In genomic region chr5:122776143-122776542, GRCh38 we compare ENCODE assay signal across 8 cellular contexts. TPM values are rescaled to one million over a fixed set of nuclear protein-coding genes. Genes with fewer than 3 reads are reported as not detected.
DNase-seq lines count a peak whose midpoint lies in the region; ATAC-seq, FAIRE-seq and TF ChIP-seq lines count a peak whose summit lies in the region.

No MANE protein-coding gene starts in this region.

- peaks cover 6% of the 10 kb centered on the region for H3K36me3 Mint-ChIP-seq in T-helper 2 cell treated with Interferon-gamma antibody and Interleukin-4, amounts not matched to agents 5 μg/mL and 100 μg/mL, for 36 hours (ENCODE audit: low read depth)
- peaks cover 7% of the 10 kb centered on the region for H3K36me3 Mint-ChIP-seq in activated CD8-positive, alpha-beta T cell treated with anti-CD3 and anti-CD28 coated beads, Interleukin-2, amount 10 ng/mL, durations not matched to agents 7 days and 5 days (ENCODE audit: low read depth)

- peak overlapping the region; percentile 83 for H3K27ac ChIP-seq in keratinocyte (ENCODE audit: control insufficient read depth, insufficient read depth, low read length)
- no peak overlapping the region for H3K27ac ChIP-seq in stomach smooth muscle (ENCODE audit: low read length)

- CTCF ChIA-PET in activated CD8-positive, alpha-beta T cell treated with anti-CD3 and anti-CD28 coated beads, Interleukin-2, amount 10 ng/mL, durations not matched to agents 7 days and 5 days (lab: Charles Lee), result interaction anchor here (0.8 to 1.3 kb wide), 3 partner anchors 11 to 648 kb away, joined by 3 to 4 read pairs (median 4); partner anchors contain the start of gene CEP120

- no peak for DNase-seq in T-helper 2 cell treated with Interferon-gamma antibody and Interleukin-4, amounts not matched to agents 5 μg/mL and 100 μg/mL, for 36 hours (ENCODE audit: low spot score)
- DNase-seq in T-helper 2 cell, result no peak
- no peak for DNase-seq in activated CD8-positive, alpha-beta T cell treated with anti-CD3 and anti-CD28 coated beads, Interleukin-2, amount 10 ng/mL, durations not matched to agents 7 days and 5 days
- no peak for DNase-seq in keratinocyte (ENCODE audit: low read depth, low spot score)
- DNase-seq in occipital lobe (lab: John Stamatoyannopoulos, UW), result no peak
- no peak for DNase-seq in activated naive CD4-positive, alpha-beta T cell treated with anti-CD3 and anti-CD28 coated beads, Interleukin-2, amount 50 U/mL, for 16 hours

- H3K36me3 ChIP-seq in keratinocyte (ENCODE audit: control insufficient read depth in 2 of 2, extremely low read depth in 1 of 2, insufficient read depth in 2 of 2, low read length in 2 of 2), result no peaks in the 10 kb centered on the region
- no peaks in the 10 kb centered on the region for H3K36me3 ChIP-seq in stomach smooth muscle (ENCODE audit: control insufficient read depth in 2 of 2, insufficient read depth in 2 of 2, low read length in 2 of 2)

- ATAC-seq in activated CD8-positive, alpha-beta T cell treated with anti-CD3 and anti-CD28 coated beads, Interleukin-2, amount 10 ng/mL, durations not matched to agents 7 days and 5 days, result no peak
- ATAC-seq in HG03159 (IDR thresholded peaks at IDR 0.05; ENCODE audit: unreplicated experiment), result no peak

- TF ChIP-seq CTCF in keratinocyte (optimal IDR thresholded peaks at IDR 0.05 in 1 of 3, IDR thresholded peaks at IDR 0.05 in 1 of 3, conservative IDR thresholded peaks at IDR 0.05 in 1 of 3; ENCODE audit: extremely low read depth in 1 of 3, insufficient read depth in 2 of 3, low read length in 3 of 3), result no peak

- no peak for FAIRE-seq in keratinocyte (lab: Jason Lieb, UNC)

- no peaks in the 10 kb centered on the region for H3K9me3 Mint-ChIP-seq in T-helper 2 cell treated with Interferon-gamma antibody and Interleukin-4, amounts not matched to agents 5 μg/mL and 100 μg/mL, for 36 hours
- H3K9me3 Mint-ChIP-seq in activated CD8-positive, alpha-beta T cell treated with anti-CD3 and anti-CD28 coated beads, Interleukin-2, amount 10 ng/mL, durations not matched to agents 7 days and 5 days (ENCODE audit: insufficient read depth), result no peaks in the 10 kb centered on the region

- H2AFZ ChIP-seq in keratinocyte (ENCODE audit: control insufficient read depth, low read length), result peak overlapping the region; percentile 99

- H3K27me3 ChIP-seq in keratinocyte (ENCODE audit: control insufficient read depth, extremely low read depth, insufficient read depth, low read length) (no peaks in the 10 kb centered on the region), stomach smooth muscle (ENCODE audit: control insufficient read depth in 1 of 2, insufficient read depth in 2 of 2, low read length in 2 of 2) (no peaks in the 10 kb centered on the region)

- dilution Hi-C loops in keratinocyte (cut with MboI; ENCODE audit: extremely low pct_ligation_motif_present, low sequenced_read_pairs), result no loop called here

- H3K4me3 Mint-ChIP-seq in T-helper 2 cell treated with Interferon-gamma antibody and Interleukin-4, amounts not matched to agents 5 μg/mL and 100 μg/mL, for 36 hours, result peak overlapping the region; percentile 95
- H3K4me3 Mint-ChIP-seq in activated CD8-positive, alpha-beta T cell treated with anti-CD3 and anti-CD28 coated beads, Interleukin-2, amount 10 ng/mL, durations not matched to agents 7 days and 5 days, result peak overlapping the region; percentile 93

- H3K4me1 ChIP-seq in keratinocyte (ENCODE audit: control insufficient read depth, extremely low read depth, insufficient read depth, low read length), result peaks cover 9% of the 10 kb centered on the region
- H3K4me1 ChIP-seq in stomach smooth muscle (ENCODE audit: control insufficient read depth, insufficient read depth, low read length), result peaks cover 3% of the 10 kb centered on the region

- no peak overlapping the region for H3K27ac Mint-ChIP-seq in T-helper 2 cell treated with Interferon-gamma antibody and Interleukin-4, amounts not matched to agents 5 μg/mL and 100 μg/mL, for 36 hours
- H3K27ac Mint-ChIP-seq in activated CD8-positive, alpha-beta T cell treated with anti-CD3 and anti-CD28 coated beads, Interleukin-2, amount 10 ng/mL, durations not matched to agents 7 days and 5 days, result no peak overlapping the region

- H3K79me2 ChIP-seq in keratinocyte (ENCODE audit: control insufficient read depth, insufficient read depth, low read length), result peaks cover 50% of the 10 kb centered on the region

- peak overlapping the region; percentile 94 for H3K4me2 ChIP-seq in keratinocyte (ENCODE audit: control insufficient read depth, extremely low read depth, insufficient read depth, low read depth, low read length)

- H3K27me3 Mint-ChIP-seq in T-helper 2 cell treated with Interferon-gamma antibody and Interleukin-4, amounts not matched to agents 5 μg/mL and 100 μg/mL, for 36 hours (ENCODE audit: low read depth), result peaks cover 4% of the 10 kb centered on the region
- peaks cover 10% of the 10 kb centered on the region for H3K27me3 Mint-ChIP-seq in activated CD8-positive, alpha-beta T cell treated with anti-CD3 and anti-CD28 coated beads, Interleukin-2, amount 10 ng/mL, durations not matched to agents 7 days and 5 days (ENCODE audit: low read depth)

- H3K4me3 ChIP-seq in keratinocyte (ENCODE audit: control insufficient read depth in 2 of 3, extremely low read depth in 1 of 3, insufficient read depth in 2 of 3, low read depth in 1 of 3, low read length in 3 of 3), result peak overlapping the region; percentile 94 to 97 (median 97)
- peak overlapping the region; percentile 89 to 92 for H3K4me3 ChIP-seq in stomach smooth muscle (ENCODE audit: low read length in 2 of 2)

- no peaks in the 10 kb centered on the region for H4K20me1 ChIP-seq in keratinocyte (ENCODE audit: control insufficient read depth, extremely low read depth, insufficient read depth, low read length)

- POLR2A ChIA-PET in activated CD8-positive, alpha-beta T cell treated with anti-CD3 and anti-CD28 coated beads, Interleukin-2, amount 10 ng/mL, durations not matched to agents 7 days and 5 days (lab: Charles Lee), result interaction anchor here (0.9 to 1.7 kb wide), 3 partner anchors 41 to 736 kb away, joined by 3 to 5 read pairs (median 3); partner anchors contain the start of genes CEP120 and CSNK1G3

- no peaks in the 10 kb centered on the region for H3K9me1 ChIP-seq in keratinocyte (ENCODE audit: control insufficient read depth, extremely low read depth, insufficient read depth, low read length)

- H3K4me1 Mint-ChIP-seq in T-helper 2 cell treated with Interferon-gamma antibody and Interleukin-4, amounts not matched to agents 5 μg/mL and 100 μg/mL, for 36 hours (ENCODE audit: low read depth), result peaks cover 22% of the 10 kb centered on the region
- peaks cover 31% of the 10 kb centered on the region for H3K4me1 Mint-ChIP-seq in activated CD8-positive, alpha-beta T cell treated with anti-CD3 and anti-CD28 coated beads, Interleukin-2, amount 10 ng/mL, durations not matched to agents 7 days and 5 days (ENCODE audit: low read depth)

- H3K9ac ChIP-seq in keratinocyte (ENCODE audit: control insufficient read depth, extremely low read depth, insufficient read depth, low read length) (peak overlapping the region; percentile 91), stomach smooth muscle (ENCODE audit: low read length in 2 of 2) (peak overlapping the region; percentile 81 to 89)

- H3K9me3 ChIP-seq in keratinocyte (ENCODE audit: control insufficient read depth, low read depth, low read length) (no peaks in the 10 kb centered on the region), stomach smooth muscle (ENCODE audit: control insufficient read depth in 2 of 2, low read length in 2 of 2) (no peaks in the 10 kb centered on the region)

RNA-seq across cellular contexts. Expression of gene SNX2, which starts 1.3 kb away (rescaled TPM):
- total RNA-seq in activated CD8-positive, alpha-beta T cell treated with anti-CD3 and anti-CD28 coated beads, Interleukin-2, amount 10 ng/mL, durations not matched to agents 7 days and 5 days, result 10 to 100 TPM; 39.2 to 39.6 TPM
- 44.8 to 87.8 TPM (median 81.5 TPM) in 3 replicates for polyA plus RNA-seq in keratinocyte
- 49.5 TPM for polyA plus RNA-seq in keratinocyte (2011; ENCODE audit: low read depth)
- polyA plus RNA-seq in keratinocyte (2011; cell fraction: cytosol; rRNA removed), result 59.0 and 96.6 TPM in 2 replicates
- polyA plus RNA-seq in keratinocyte (2011; cell fraction: nucleus; rRNA removed), result 37.6 and 42.4 TPM in 2 replicates
- polyA plus RNA-seq in keratinocyte (2012; ENCODE audit: low replicate concordance), result 67.2 and 79.3 TPM in 2 replicates
- polyA minus RNA-seq in keratinocyte, result 30.1 to 65.1 TPM (median 53.6 TPM) in 3 replicates
- 72.1 TPM for polyA minus RNA-seq in keratinocyte (2011; cell fraction: cytosol; rRNA and poly(A)+ RNA removed)
- polyA minus RNA-seq in keratinocyte (2011; cell fraction: nucleus; rRNA and poly(A)+ RNA removed), result 34.4 and 58.8 TPM in 2 replicates
- total RNA-seq in occipital lobe, result 58.3 TPM
